8 cellular contexts compared by ENCODE assay signal in genomic region chr2:11123856-11124759, GRCh38. TPM values are rescaled to one million over a fixed set of nuclear protein-coding genes. Genes with fewer than 3 reads are reported as not detected.
DNase-seq lines count a peak whose midpoint lies in the region; ATAC-seq and TF ChIP-seq lines count a peak whose summit lies in the region.

No MANE protein-coding gene starts in this region.

- ATAC-seq in foreskin keratinocyte (peak; percentile 79), psoas muscle (peak; percentile 73 to 90 (median 83)), HG03457 (IDR thresholded peaks at IDR 0.05; ENCODE audit: unreplicated experiment) (no peak)

- WGBS in psoas muscle, 3 donors: 49 to 54% (median 53%) methylated on average over 39 to 41 of the region's 41 CpGs

- peak overlapping the region; percentile 25; the same call in 1 of the 2 replicates for H3K4me2 ChIP-seq in MM.1S (ENCODE audit: low read depth, low read length)

- 0 out of 2 replicates have a peak, but pooled peaks cover 10% of the 10 kb centered on the region for H3K4me1 ChIP-seq in MM.1S (ENCODE audit: low read length)
- H3K4me1 ChIP-seq in foreskin keratinocyte: no peaks in the 10 kb centered on the region
- H3K4me1 ChIP-seq in psoas muscle: no peaks in the 10 kb centered on the region

- H3K4me3 ChIP-seq in MM.1S (ENCODE audit: low read length) (no peak overlapping the region; the same call in 1 of the 2 replicates), psoas muscle (no peak overlapping the region)

- no peaks in the 10 kb centered on the region for H3K9me3 ChIP-seq in MM.1S (replicated peaks; ENCODE audit: insufficient read depth, low read length)
- no peaks in the 10 kb centered on the region for H3K9me3 ChIP-seq in psoas muscle

- H3K27ac ChIP-seq in MM.1S (ENCODE audit: low read length) (no peak overlapping the region), foreskin keratinocyte (no peak overlapping the region), psoas muscle (no peak overlapping the region)

- no peaks in the 10 kb centered on the region for H3K9me2 ChIP-seq in MM.1S (replicated peaks; ENCODE audit: insufficient read depth, low read length)

- intact Hi-C loops in psoas muscle (cut with DNase I): loop anchor here (1.0 to 2.0 kb wide), 2 partner anchors 289 to 291 kb away; no protein-coding TSS in a partner anchor

- no peaks in the 10 kb centered on the region for H3K79me2 ChIP-seq in MM.1S (ENCODE audit: low read length)

- TF ChIP-seq CTCF in GM13977 (IDR thresholded peaks at IDR 0.05; ENCODE audit: extremely low read depth, insufficient read depth, missing control alignments): peak; percentile 90
- peak; percentile 96 for TF ChIP-seq CTCF in MM.1S (IDR thresholded peaks at IDR 0.05; ENCODE audit: low read length)
- TF ChIP-seq CTCF in foreskin keratinocyte (conservative IDR thresholded peaks at IDR 0.05): peak; percentile 90
- TF ChIP-seq CTCF in psoas muscle (IDR thresholded peaks at IDR 0.05): peak; percentile 70

- peak overlapping the region; percentile 6; the same call in 1 of the 2 replicates for H2AFZ ChIP-seq in MM.1S (ENCODE audit: low read length)

- 0 out of 2 replicates have a peak, but pooled peaks cover 5% of the 10 kb centered on the region for H3K27me3 ChIP-seq in MM.1S (replicated peaks; ENCODE audit: insufficient read depth, low read length)
- no peaks in the 10 kb centered on the region for H3K27me3 ChIP-seq in foreskin keratinocyte
- H3K27me3 ChIP-seq in psoas muscle (ENCODE audit: insufficient read depth in 3 of 3, low read length in 2 of 3): no peaks in the 10 kb centered on the region

- DNase-seq in GM13977 (ENCODE audit: low spot score) (peak; percentile 78), MM.1S (peak; percentile 79), RPMI7951 (ENCODE audit: low read depth) (peak; percentile 15), foreskin keratinocyte (peak in 1 of 2 donors; percentile 46), psoas muscle (peak; percentile 49 to 75), cortex of kidney (lab: John Stamatoyannopoulos, UW) (no peak)
- peak; percentile 53 for DNase-seq in activated T-helper 9 cell treated with anti-CD3 and anti-CD28 coated beads, Interleukin-2, amount 50 U/mL, for 16 hours (ENCODE audit: low read depth)

- no peaks in the 10 kb centered on the region for H4K20me1 ChIP-seq in MM.1S (ENCODE audit: insufficient read depth, low read length)

- in situ Hi-C loops in GM13977 (cut with MboI; ENCODE audit: low pct_unique_long_range_greater_than_20kb, low sequenced_read_pairs, unreplicated experiment): no loop called here

- H3K9ac ChIP-seq in MM.1S (ENCODE audit: low read length): no peak overlapping the region

- peaks cover 5% of the 10 kb centered on the region; the same call in 1 of the 2 replicates for H3F3A ChIP-seq in MM.1S (ENCODE audit: insufficient read depth, low read length)

- no peaks in the 10 kb centered on the region for H3K36me3 ChIP-seq in MM.1S (replicated peaks; ENCODE audit: insufficient read depth, low read length)
- H3K36me3 ChIP-seq in psoas muscle (ENCODE audit: insufficient read depth in 1 of 2, low read depth in 1 of 2): no peaks in the 10 kb centered on the region

RNA-seq across cellular contexts. Expression of gene SLC66A3, which starts 31.2 kb away (rescaled TPM):
- total RNA-seq in RPMI7951 (2014; rRNA removed; shearing (Covaris generic)): 34.5 and 41.3 TPM in 2 replicates
- total RNA-seq in foreskin keratinocyte (10.4 and 15.6 TPM in 2 replicates), psoas muscle (1 to 10 TPM; 3.9 to 6.7 (median 4.7) TPM)
- polyA plus RNA-seq in foreskin keratinocyte (8.8 and 11.0 TPM in 2 replicates), psoas muscle (1 to 10 TPM; 4.3 to 5.2 (median 5.1) TPM)
